7 cellular contexts compared by ENCODE assay signal in genomic region chr19:19137556-19138109, GRCh38. TPM values are rescaled to one million over a fixed set of nuclear protein-coding genes. Genes with fewer than 3 reads are reported as not detected.
A peak's percentile ranks its signal among the peaks of the same experiment; 100 is the strongest.
DNase-seq lines count a peak whose midpoint lies in the region; ATAC-seq and TF ChIP-seq lines count a peak whose summit lies in the region.
"Had no signal": no experiment of that assay in that cellular context is flagged by ENCODE, and none has a peak within 500 bp of the region (broad histone marks: within the 10 kb centered on the region; RNA-seq: fewer than 3 reads in every experiment).

No MANE protein-coding gene starts in this region.

- H3K4me3 ChIP-seq in CD8-positive, alpha-beta T cell (ENCODE audit: low read depth, low read length), result peak overlapping the region; percentile 95
- H3K4me3 ChIP-seq in WI38 (ENCODE audit: low read depth, low read length) (peak overlapping the region; percentile 94), left lung (peak overlapping the region; percentile 67 to 68)

- peak overlapping the region; percentile 92 for H3K27ac Mint-ChIP-seq in CD8-positive, alpha-beta T cell

- no peaks in the 10 kb centered on the region for H3K27me3 Mint-ChIP-seq in CD8-positive, alpha-beta T cell (ENCODE audit: low read depth)

- H3K4me1 ChIP-seq in CD8-positive, alpha-beta T cell (ENCODE audit: insufficient read depth, low read length), result peaks cover 14% of the 10 kb centered on the region
- H3K4me1 ChIP-seq in left lung, result peaks cover 5 to 19% of the 10 kb centered on the region in 2 donors

- TF ChIP-seq CTCF in CD8-positive, alpha-beta T cell (IDR thresholded peaks at IDR 0.05), result no peak
- TF ChIP-seq CTCF in WI38 (IDR thresholded peaks at IDR 0.05; ENCODE audit: low read depth, low read length) (no peak), left lung (IDR thresholded peaks at IDR 0.05) (no peak)

- H3K27ac ChIP-seq in CD8-positive, alpha-beta T cell (ENCODE audit: low read depth, low read length), result peak overlapping the region; percentile 77
- peak overlapping the region in 1 of 2 donors; percentile 63 for H3K27ac ChIP-seq in left lung

- H3K36me3 Mint-ChIP-seq in CD8-positive, alpha-beta T cell, result peaks cover 2% of the 10 kb centered on the region

- no peaks in the 10 kb centered on the region for H3K36me3 ChIP-seq in CD8-positive, alpha-beta T cell (ENCODE audit: insufficient read depth, low read length)
- H3K36me3 ChIP-seq in left lung, result peaks cover 0 to 4% of the 10 kb centered on the region in 2 donors

- CTCF ChIA-PET in CD8-positive, alpha-beta T cell (lab: Charles Lee), result interaction anchor here (1.0 to 3.0 kb wide), 2 partner anchors 72 to 84 kb away, joined by 3 to 12 read pairs; no protein-coding TSS in a partner anchor

- H3K4me1 Mint-ChIP-seq in CD8-positive, alpha-beta T cell (ENCODE audit: low read depth), result peaks cover 34% of the 10 kb centered on the region

- intact Hi-C loops in CD8-positive, alpha-beta T cell (cut with DNase I, micrococcal nuclease), result loop anchor here (1.0 to 5.0 kb wide), 8 partner anchors 40 to 500 kb away; partner anchors contain the start of genes ARMC6 (in 2 of the 2), BORCS8 (in 2 of the 2), RFXANK (in 2 of the 2) and SLC25A42 (in 2 of the 2)
- intact Hi-C loops in left lung (cut with DNase I), result loop anchor here in 1 of 2 donors (10.0 kb wide), 1 partner anchor 83 kb away; no protein-coding TSS in a partner anchor

- no peaks in the 10 kb centered on the region for H3K27me3 ChIP-seq in CD8-positive, alpha-beta T cell (ENCODE audit: insufficient read depth, low read length)
- H3K27me3 ChIP-seq in left lung, result no peaks in the 10 kb centered on the region

- POLR2A ChIA-PET in CD8-positive, alpha-beta T cell (lab: Charles Lee), result no interaction called here

- no peak for ATAC-seq in CD8-positive, alpha-beta T cell
- ATAC-seq in left lung, result peak; percentile 13
- no peak for ATAC-seq in GM19023 (IDR thresholded peaks at IDR 0.05; ENCODE audit: unreplicated experiment)
- no peak for ATAC-seq in GM18870 (IDR thresholded peaks at IDR 0.05; ENCODE audit: unreplicated experiment)

- no peaks in the 10 kb centered on the region for H3K9me3 Mint-ChIP-seq in CD8-positive, alpha-beta T cell

- peak overlapping the region; percentile 95 for H3K4me3 Mint-ChIP-seq in CD8-positive, alpha-beta T cell

- DNase-seq in CD8-positive, alpha-beta T cell, result no peak
- DNase-seq in left lung (no peak), mesenteric fat pad (ENCODE audit: low spot score) (no peak)

- H3K9me3 ChIP-seq in CD8-positive, alpha-beta T cell (ENCODE audit: low read length), result no peaks in the 10 kb centered on the region
- peaks cover 0 to 3% of the 10 kb centered on the region in 2 donors for H3K9me3 ChIP-seq in left lung

RNA-seq across cellular contexts. Expression of gene TMEM161A, which starts 0.6 kb away (rescaled TPM):
- total RNA-seq in CD8-positive, alpha-beta T cell, result 1 to 10 TPM; 9.4 to 9.9 TPM
- total RNA-seq in left lung, result 10 to 100 TPM; 25.6 to 27.8 TPM
- 18.0 TPM for total RNA-seq in mesenteric fat pad

RNA-seq across cellular contexts. Expression of gene MEF2B, which starts 32.4 kb away (rescaled TPM):
- total RNA-seq in CD8-positive, alpha-beta T cell, result 1 to 10 TPM; 1.8 to 2.0 TPM
- total RNA-seq in left lung, result 1 to 10 TPM; 1.1 to 2.3 TPM
- total RNA-seq in mesenteric fat pad, result 2.0 TPM
- total RNA-seq: HT1080 had no signal

RNA-seq across cellular contexts. Expression of gene BORCS8, which starts 54.3 kb away (rescaled TPM):
- 10 to 100 TPM in 1 of 2 experiments, 1 to 10 TPM in 1; 6.6 to 13.6 TPM for total RNA-seq in CD8-positive, alpha-beta T cell
- total RNA-seq in left lung (10 to 100 TPM; 23.4 to 39.1 TPM), mesenteric fat pad (30.8 TPM)

RNA-seq across cellular contexts. Expression of gene RFXANK, which starts 54.4 kb away (rescaled TPM):
- total RNA-seq in CD8-positive, alpha-beta T cell, result 10 to 100 TPM; 33.4 to 38.8 TPM
- total RNA-seq in left lung (10 to 100 TPM; 74.6 to 82.8 TPM), mesenteric fat pad (51.1 TPM)
